Comparison of ENCODE assay signal across 4 cellular contexts in the genomic region with DNA sequence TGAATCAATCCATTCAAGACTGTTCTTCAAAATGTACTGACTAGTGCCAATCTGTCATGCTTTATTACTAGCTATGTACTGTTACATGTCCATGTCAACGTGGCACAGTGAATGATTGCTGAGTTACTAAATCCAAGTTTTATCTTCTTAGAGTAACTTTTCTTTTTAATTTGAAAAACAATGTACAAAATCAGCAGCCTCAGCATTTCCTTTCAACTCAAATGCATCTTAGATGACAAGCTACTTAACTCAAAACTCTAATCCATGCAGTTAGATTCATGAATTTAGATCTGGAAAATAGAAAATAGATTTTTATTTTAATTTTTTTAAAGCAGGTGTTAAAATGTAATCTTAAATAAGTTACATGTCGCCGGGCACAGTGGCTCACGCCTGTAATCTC.
TF ChIP-seq lines count a peak whose summit lies in the region.

No MANE protein-coding gene starts in this region.

TF ChIP-seq in HepG2, 621 proteins besides CTCF, POLR2A, EP300 and RAD21:
- TF ChIP-seq MAFF (IDR thresholded peaks at IDR 0.05; ENCODE audit: low read depth, low read length): peak; percentile 74
- TF ChIP-seq KLF12 (CRISPR knock-in tag; IDR thresholded peaks at IDR 0.05; ENCODE audit: borderline replicate concordance): no peak
- peak; percentile 69 to 86 for TF ChIP-seq MAFK (conservative IDR thresholded peaks at IDR 0.05 in 1 of 2, IDR thresholded peaks at IDR 0.05 in 1 of 2; ENCODE audit: low read length in 2 of 2)
TF ChIP-seq in HepG2: peak in this region for 2.

TF ChIP-seq in A549, 52 proteins besides CTCF, POLR2A, EP300 and RAD21:
- peak; percentile 71 for TF ChIP-seq MAFK (IDR thresholded peaks at IDR 0.05; ENCODE audit: partially characterized antibody)
- no peak for TF ChIP-seq JUNB (IDR thresholded peaks at IDR 0.05)
- no peak for TF ChIP-seq RFX5 (IDR thresholded peaks at IDR 0.05)
- TF ChIP-seq EHF (CRISPR knock-in tag; IDR thresholded peaks at IDR 0.05): no peak

TF ChIP-seq in IMR-90, 13 proteins besides CTCF, POLR2A, EP300 and RAD21:
- no peak for TF ChIP-seq RFX5 (IDR thresholded peaks at IDR 0.05; ENCODE audit: low read depth, low read length)
- TF ChIP-seq SMC3 (IDR thresholded peaks at IDR 0.05; ENCODE audit: low read depth, low read length): no peak
- no peak for TF ChIP-seq FOS (IDR thresholded peaks at IDR 0.05; ENCODE audit: low read depth, low read length)
- TF ChIP-seq MAZ (IDR thresholded peaks at IDR 0.05; ENCODE audit: borderline replicate concordance, low read depth, low read length): no peak
- TF ChIP-seq BHLHE40 (IDR thresholded peaks at IDR 0.05; ENCODE audit: low read depth, low read length): no peak
- TF ChIP-seq MAFK (IDR thresholded peaks at IDR 0.05; ENCODE audit: low read depth, low read length): peak; percentile 58
- TF ChIP-seq, protein P1, sequence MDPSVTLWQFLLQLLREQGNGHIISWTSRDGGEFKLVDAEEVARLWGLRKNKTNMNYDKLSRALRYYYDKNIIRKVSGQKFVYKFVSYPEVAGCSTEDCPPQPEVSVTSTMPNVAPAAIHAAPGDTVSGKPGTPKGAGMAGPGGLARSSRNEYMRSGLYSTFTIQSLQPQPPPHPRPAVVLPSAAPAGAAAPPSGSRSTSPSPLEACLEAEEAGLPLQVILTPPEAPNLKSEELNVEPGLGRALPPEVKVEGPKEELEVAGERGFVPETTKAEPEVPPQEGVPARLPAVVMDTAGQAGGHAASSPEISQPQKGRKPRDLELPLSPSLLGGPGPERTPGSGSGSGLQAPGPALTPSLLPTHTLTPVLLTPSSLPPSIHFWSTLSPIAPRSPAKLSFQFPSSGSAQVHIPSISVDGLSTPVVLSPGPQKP (IDR thresholded peaks at IDR 0.05; ENCODE audit: borderline replicate concordance, low read depth, low read length): no peak
- TF ChIP-seq, protein P2, sequence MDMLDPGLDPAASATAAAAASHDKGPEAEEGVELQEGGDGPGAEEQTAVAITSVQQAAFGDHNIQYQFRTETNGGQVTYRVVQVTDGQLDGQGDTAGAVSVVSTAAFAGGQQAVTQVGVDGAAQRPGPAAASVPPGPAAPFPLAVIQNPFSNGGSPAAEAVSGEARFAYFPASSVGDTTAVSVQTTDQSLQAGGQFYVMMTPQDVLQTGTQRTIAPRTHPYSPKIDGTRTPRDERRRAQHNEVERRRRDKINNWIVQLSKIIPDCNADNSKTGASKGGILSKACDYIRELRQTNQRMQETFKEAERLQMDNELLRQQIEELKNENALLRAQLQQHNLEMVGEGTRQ (IDR thresholded peaks at IDR 0.05; ENCODE audit: low read depth, low read length): no peak
TF ChIP-seq in IMR-90: peak in this region for 1.

TF ChIP-seq in K562, 482 proteins besides CTCF, POLR2A, EP300 and RAD21:
- peak; percentile 29; the same call in 1 of the 2 replicates for TF ChIP-seq C11orf30 (IDR thresholded peaks at IDR 0.05; ENCODE audit: low read depth)
- TF ChIP-seq ZNF316 (IDR thresholded peaks at IDR 0.05): peak; percentile 72
- TF ChIP-seq, protein P3, sequence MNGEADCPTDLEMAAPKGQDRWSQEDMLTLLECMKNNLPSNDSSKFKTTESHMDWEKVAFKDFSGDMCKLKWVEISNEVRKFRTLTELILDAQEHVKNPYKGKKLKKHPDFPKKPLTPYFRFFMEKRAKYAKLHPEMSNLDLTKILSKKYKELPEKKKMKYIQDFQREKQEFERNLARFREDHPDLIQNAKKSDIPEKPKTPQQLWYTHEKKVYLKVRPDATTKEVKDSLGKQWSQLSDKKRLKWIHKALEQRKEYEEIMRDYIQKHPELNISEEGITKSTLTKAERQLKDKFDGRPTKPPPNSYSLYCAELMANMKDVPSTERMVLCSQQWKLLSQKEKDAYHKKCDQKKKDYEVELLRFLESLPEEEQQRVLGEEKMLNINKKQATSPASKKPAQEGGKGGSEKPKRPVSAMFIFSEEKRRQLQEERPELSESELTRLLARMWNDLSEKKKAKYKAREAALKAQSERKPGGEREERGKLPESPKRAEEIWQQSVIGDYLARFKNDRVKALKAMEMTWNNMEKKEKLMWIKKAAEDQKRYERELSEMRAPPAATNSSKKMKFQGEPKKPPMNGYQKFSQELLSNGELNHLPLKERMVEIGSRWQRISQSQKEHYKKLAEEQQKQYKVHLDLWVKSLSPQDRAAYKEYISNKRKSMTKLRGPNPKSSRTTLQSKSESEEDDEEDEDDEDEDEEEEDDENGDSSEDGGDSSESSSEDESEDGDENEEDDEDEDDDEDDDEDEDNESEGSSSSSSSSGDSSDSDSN (IDR thresholded peaks at IDR 0.05; ENCODE audit: borderline replicate concordance in 1 of 2, low read depth in 2 of 2, low read length in 2 of 2): no peak
